ENCODE assay signal across 11 cellular contexts in genomic region chr14:80425686-80426085, GRCh38.
DNase-seq lines count a peak whose midpoint lies in the region; ATAC-seq and TF ChIP-seq lines count a peak whose summit lies in the region.
"Had no signal": no experiment of that assay in that cellular context is flagged by ENCODE, and none has a peak within 500 bp of the region (broad histone marks: within the 10 kb centered on the region; RNA-seq: fewer than 3 reads in every experiment).

No MANE protein-coding gene starts in this region.

- no peaks in the 10 kb centered on the region for H3K79me2 ChIP-seq in H9 (ENCODE audit: insufficient read depth, low read length)

- no peak overlapping the region for H3K4me2 ChIP-seq in H9 (ENCODE audit: insufficient read depth, insufficient read length, low read length)

- H4K20me1 ChIP-seq in H9 (ENCODE audit: control insufficient read depth, insufficient read depth, insufficient read length) = no peaks in the 10 kb centered on the region

- H3K9me3 ChIP-seq in H9 (ENCODE audit: control insufficient read depth, low read depth, low read length) (no peaks in the 10 kb centered on the region), sigmoid colon (no peaks in the 10 kb centered on the region)
- H3K9me3 ChIP-seq: prostate gland had no signal

- no peaks in the 10 kb centered on the region; the same call in 1 of the 2 replicates for H3K27me3 ChIP-seq in H9 (ENCODE audit: insufficient read depth, low read length)
- no peaks in the 10 kb centered on the region for H3K27me3 ChIP-seq in sigmoid colon

- H2AFZ ChIP-seq in H9 (ENCODE audit: low read length) = no peak overlapping the region

- H3K4ac ChIP-seq in H9 (ENCODE audit: low read depth, low read length) = no peak overlapping the region

- H3K79me1 ChIP-seq in H9 (ENCODE audit: insufficient read depth, low read depth, low read length, poor library complexity, severe bottlenecking) = no peaks in the 10 kb centered on the region

- no peak overlapping the region for H2BK15ac ChIP-seq in H9 (ENCODE audit: low read depth, low read length)

- no peak overlapping the region for H3K23ac ChIP-seq in H9 (ENCODE audit: insufficient read length, low read depth, low read length)

- no peak overlapping the region for H3K4me3 ChIP-seq in AG10803 (ENCODE audit: low read length)
- H3K4me3 ChIP-seq in sigmoid colon = no peak overlapping the region
- H3K4me3 ChIP-seq: prostate gland had no signal

- H3K4me3 Mint-ChIP-seq in H9 = no peak overlapping the region

- no peak overlapping the region for H3K18ac ChIP-seq in H9 (ENCODE audit: insufficient read length, low read depth, low read length)

- H3T11ph ChIP-seq in H9 (ENCODE audit: low read length) = no peak overlapping the region

- H3K9ac ChIP-seq in H9 (ENCODE audit: extremely low read depth, insufficient read length, low read length) = no peak overlapping the region

- WGBS in H9 (ENCODE audit: extremely low coverage, insufficient read length, low lambda C conversion rate) = no CpG with 5 or more reads among the region's 5 CpGs
- 75 to 83% methylated on average over 5 of the region's 5 CpGs for WGBS in sigmoid colon, 2 donors

- no peak overlapping the region for H4K8ac ChIP-seq in H9 (replicated peaks; ENCODE audit: insufficient read length, low read depth, low read length)

- intact Hi-C loops in sigmoid colon (cut with DNase I) = no loop called here

- H3K9me3 Mint-ChIP-seq in H9 = no peaks in the 10 kb centered on the region

- no peaks in the 10 kb centered on the region for H3K36me3 ChIP-seq in sigmoid colon
- H3K36me3 ChIP-seq: prostate gland had no signal

- DNase-seq in AG10803 (ENCODE audit: low read depth) = peak; percentile 84
- DNase-seq in M059J (ENCODE audit: low read depth) = peak; percentile 100
- peak; percentile 90 for DNase-seq in dedifferentiated amniotic fluid mesenchymal stem cell (ENCODE audit: extremely low spot score)
- peak; percentile 3 to 86 for DNase-seq in lung microvascular endothelial cell (ENCODE audit: low read depth in 2 of 2)
- no peak for DNase-seq in H9
- DNase-seq in NCI-H1105 treated with DMSO at 0.1 percent for 48 hours (lab: John Stamatoyannopoulos, UW) = no peak
- DNase-seq in sigmoid colon = no peak
- DNase-seq: NCI-H82, T-helper 9 cell had no signal

- no peak for TF ChIP-seq EP300 in sigmoid colon (IDR thresholded peaks at IDR 0.05)

- TF ChIP-seq CTCF in AG10803 (conservative IDR thresholded peaks at IDR 0.05; ENCODE audit: low read length) (no peak), H9 (conservative IDR thresholded peaks at IDR 0.05) (no peak), sigmoid colon (IDR thresholded peaks at IDR 0.05) (no peak)

- no peak for TF ChIP-seq POLR2A in sigmoid colon (IDR thresholded peaks at IDR 0.05)

- no peak overlapping the region for H3K56ac ChIP-seq in H9 (ENCODE audit: insufficient read length, low read depth, low read length)

- H3K27ac Mint-ChIP-seq in H9 = no peak overlapping the region

- no peak overlapping the region for H3K14ac ChIP-seq in H9 (ENCODE audit: insufficient read depth, low read length)

- H4K91ac ChIP-seq in H9 (ENCODE audit: insufficient read length, low read depth, low read length) = no peak overlapping the region

- H3K27ac ChIP-seq in H9 (ENCODE audit: insufficient read length, low read depth, low read length) (no peak overlapping the region), sigmoid colon (no peak overlapping the region)
- H3K27ac ChIP-seq: prostate gland had no signal

- H3K27me3 Mint-ChIP-seq in H9 (ENCODE audit: low read depth) = no peaks in the 10 kb centered on the region

- no peaks in the 10 kb centered on the region for H3K23me2 ChIP-seq in H9 (ENCODE audit: insufficient read length, low read depth, low read length, poor library complexity, severe bottlenecking)

- no peak overlapping the region for H2BK120ac ChIP-seq in H9 (ENCODE audit: low read depth, low read length, poor library complexity, severe bottlenecking)

- no peak overlapping the region for H2BK12ac ChIP-seq in H9 (ENCODE audit: insufficient read length, low read depth, low read length)

- no peaks in the 10 kb centered on the region for H3K36me3 Mint-ChIP-seq in H9 (ENCODE audit: insufficient read depth in 1 of 3, low read depth in 3 of 3)

- H2BK20ac ChIP-seq in H9 (ENCODE audit: low read depth, low read length, poor library complexity, severe bottlenecking) = no peak overlapping the region

- H3K4me1 ChIP-seq in H9 (ENCODE audit: insufficient read depth, low read length) = no peaks in the 10 kb centered on the region
- H3K4me1 ChIP-seq in sigmoid colon = peaks cover 0 to 14% (median 6%) of the 10 kb centered on the region in 4 donors
- H3K4me1 ChIP-seq: prostate gland had no signal

- no peak overlapping the region for H4K5ac ChIP-seq in H9 (ENCODE audit: insufficient read length, low read depth, low read length)

- no peaks in the 10 kb centered on the region for H3K4me1 Mint-ChIP-seq in H9

- ATAC-seq in HG03439 (IDR thresholded peaks at IDR 0.05; ENCODE audit: unreplicated experiment) = no peak

- H2BK5ac ChIP-seq in H9 (ENCODE audit: insufficient read length, low read length) = no peak overlapping the region

- no peak overlapping the region for H2AK5ac ChIP-seq in H9 (ENCODE audit: insufficient read length, low read length)

Comparison
In these comparisons a context has a peak if more than half of its experiments do, and no peak if none do; other contexts are left out.
1. DNase-seq: peak in AG10803 (single experiment), M059J (single experiment), dedifferentiated amniotic fluid mesenchymal stem cell (single experiment) and lung microvascular endothelial cell (2 of 2); none in H9 (single experiment), NCI-H1105 treated with DMSO at 0.1 percent for 48 hours (single experiment) and sigmoid colon (single experiment).